In genomic region chr20:47347661-47348462, GRCh38 we compare ENCODE assay signal across 11 cellular contexts. TPM values are rescaled to one million over a fixed set of nuclear protein-coding genes. Genes with fewer than 3 reads are reported as not detected.
DNase-seq lines count a peak whose midpoint lies in the region; ATAC-seq and TF ChIP-seq lines count a peak whose summit lies in the region.
"Had no signal": no experiment of that assay in that cellular context is flagged by ENCODE, and none has a peak within 500 bp of the region (broad histone marks: within the 10 kb centered on the region; RNA-seq: fewer than 3 reads in every experiment).

No MANE protein-coding gene starts in this region.

- no peak for DNase-seq in T-helper 2 cell treated with Interferon-gamma antibody and Interleukin-4, amounts not matched to agents 5 μg/mL and 100 μg/mL, for 36 hours (ENCODE audit: low spot score)
- DNase-seq in T-helper 2 cell (no peak), memory B cell (ENCODE audit: low spot score in 2 of 2) (no peak), suprapubic skin (ENCODE audit: low spot score in 2 of 2) (no peak), occipital lobe (lab: John Stamatoyannopoulos, UW) (no peak)
- no peak for DNase-seq in central memory CD8-positive, alpha-beta T cell (ENCODE audit: low spot score in 2 of 2)
- no peak for DNase-seq in activated CD4-positive, alpha-beta T cell treated with anti-CD3 and anti-CD28 coated beads for 4 hours
- DNase-seq: ACHN; activated CD4-positive, CD25-positive, alpha-beta regulatory T cell treated with anti-CD3 and anti-CD28 coated beads, Interleukin-2, amount 50 U/mL, for 72 hours; GDM1 had no signal

- TF ChIP-seq CTCF in suprapubic skin (IDR thresholded peaks at IDR 0.05): no peak

- H3K27me3 Mint-ChIP-seq in T-helper 2 cell treated with Interferon-gamma antibody and Interleukin-4, amounts not matched to agents 5 μg/mL and 100 μg/mL, for 36 hours (ENCODE audit: low read depth): no peaks in the 10 kb centered on the region
- H3K27me3 Mint-ChIP-seq in central memory CD8-positive, alpha-beta T cell: no peaks in the 10 kb centered on the region
- H3K27me3 Mint-ChIP-seq in memory B cell: no peaks in the 10 kb centered on the region

- no peaks in the 10 kb centered on the region for H3K27me3 ChIP-seq in suprapubic skin

- H3K36me3 ChIP-seq in suprapubic skin: peaks cover 4% of the 10 kb centered on the region

- 76% methylated on average over 4 of the region's 4 CpGs for WGBS in suprapubic skin

- H3K4me1 Mint-ChIP-seq in T-helper 2 cell treated with Interferon-gamma antibody and Interleukin-4, amounts not matched to agents 5 μg/mL and 100 μg/mL, for 36 hours (ENCODE audit: low read depth): peaks cover 15% of the 10 kb centered on the region
- H3K4me1 Mint-ChIP-seq in central memory CD8-positive, alpha-beta T cell: peaks cover 37% of the 10 kb centered on the region
- peaks cover 30% of the 10 kb centered on the region for H3K4me1 Mint-ChIP-seq in memory B cell

- ATAC-seq in central memory CD8-positive, alpha-beta T cell (replicated peaks; ENCODE audit: extremely low read depth, poor library complexity, severe bottlenecking): no peak
- ATAC-seq in memory B cell (ENCODE audit: low read depth) (no peak), HG02870 (IDR thresholded peaks at IDR 0.05; ENCODE audit: unreplicated experiment) (no peak)

- H3K36me3 Mint-ChIP-seq in T-helper 2 cell treated with Interferon-gamma antibody and Interleukin-4, amounts not matched to agents 5 μg/mL and 100 μg/mL, for 36 hours (ENCODE audit: low read depth): peaks cover 37% of the 10 kb centered on the region
- peaks cover 28% of the 10 kb centered on the region for H3K36me3 Mint-ChIP-seq in central memory CD8-positive, alpha-beta T cell (ENCODE audit: insufficient read depth)
- peaks cover 22% of the 10 kb centered on the region for H3K36me3 Mint-ChIP-seq in memory B cell

- H3K4me3 ChIP-seq in suprapubic skin: no peak overlapping the region

- no peak for TF ChIP-seq POLR2A in suprapubic skin (IDR thresholded peaks at IDR 0.05)

- H3K27ac ChIP-seq in suprapubic skin: peak overlapping the region; percentile 99

- no peak overlapping the region for H3K4me3 Mint-ChIP-seq in T-helper 2 cell treated with Interferon-gamma antibody and Interleukin-4, amounts not matched to agents 5 μg/mL and 100 μg/mL, for 36 hours
- H3K4me3 Mint-ChIP-seq in central memory CD8-positive, alpha-beta T cell: no peak overlapping the region
- H3K4me3 Mint-ChIP-seq in memory B cell: peak overlapping the region; percentile 39

- H3K9me3 ChIP-seq in suprapubic skin: no peaks in the 10 kb centered on the region

- H3K4me1 ChIP-seq in suprapubic skin: peaks cover 59% of the 10 kb centered on the region

- H3K9me3 Mint-ChIP-seq in T-helper 2 cell treated with Interferon-gamma antibody and Interleukin-4, amounts not matched to agents 5 μg/mL and 100 μg/mL, for 36 hours: no peaks in the 10 kb centered on the region
- no peaks in the 10 kb centered on the region for H3K9me3 Mint-ChIP-seq in central memory CD8-positive, alpha-beta T cell
- no peaks in the 10 kb centered on the region for H3K9me3 Mint-ChIP-seq in memory B cell

- TF ChIP-seq EP300 in suprapubic skin (IDR thresholded peaks at IDR 0.05): no peak

- H3K27ac Mint-ChIP-seq in T-helper 2 cell treated with Interferon-gamma antibody and Interleukin-4, amounts not matched to agents 5 μg/mL and 100 μg/mL, for 36 hours: peak overlapping the region; percentile 24
- peak overlapping the region; percentile 32 for H3K27ac Mint-ChIP-seq in central memory CD8-positive, alpha-beta T cell (ENCODE audit: low read depth)
- H3K27ac Mint-ChIP-seq in memory B cell: no peak overlapping the region

RNA-seq across cellular contexts. Expression of gene ZMYND8, which starts 8.6 kb away (rescaled TPM):
- total RNA-seq in suprapubic skin (100 to 1,000 TPM in 1 of 4 donors, 10 to 100 TPM in 3; 48.5 to 169 (median 54.1) TPM), occipital lobe (58.6 TPM)
